17 cellular contexts compared by ENCODE assay signal in genomic region chr14:42513837-42514236, GRCh38.
"Had no signal": no experiment of that assay in that cellular context is flagged by ENCODE, and none has a peak within 500 bp of the region (broad histone marks: within the 10 kb centered on the region; RNA-seq: fewer than 3 reads in every experiment).

No MANE protein-coding gene starts in this region.

- H3K4me3 Mint-ChIP-seq: activated T-cell treated with anti-CD3 and anti-CD28 coated beads, Interleukin-2, amount 50 U/mL, for 24 hours; natural killer cell had no signal

- H3K4me3 ChIP-seq: breast epithelium, sigmoid colon, suprapubic skin, upper lobe of right lung had no signal

- ATAC-seq: left lobe of liver; natural killer cell; stimulated activated naive CD8-positive, alpha-beta T cell treated with anti-CD3 and anti-CD28 coated beads, Interleukin-15, Interleukin-2, amounts not matched to agents 100 U/mL and 50 U/mL, for 24 hours; upper lobe of right lung had no signal

- H3K9me3 ChIP-seq: breast epithelium, sigmoid colon, suprapubic skin, upper lobe of right lung had no signal

- DNase-seq: activated CD4-positive, alpha-beta T cell treated with anti-CD3 and anti-CD28 coated beads, Interleukin-2, amount 50 U/mL, for 4 hours; activated CD4-positive, CD25-positive, alpha-beta regulatory T cell treated with anti-CD3 and anti-CD28 coated beads, Interleukin-2, amount 50 U/mL, for 72 hours; activated effector memory CD4-positive, alpha-beta T cell treated with anti-CD3 and anti-CD28 coated beads, Interleukin-2, amount 50 U/mL, for 16 hours; activated T-cell treated with anti-CD3 and anti-CD28 coated beads, Interleukin-2, amount 50 U/mL, for 24 hours; aorta; dermis blood vessel endothelial cell; erythroblast; mammary epithelial cell; natural killer cell; sigmoid colon; stimulated activated CD4-positive, alpha-beta T cell treated with anti-CD3 and anti-CD28 coated beads, Interleukin-12 subunit alpha, Interleukin-12 subunit beta, amount 100 ng/mL, for 4 hours; stimulated activated naive CD8-positive, alpha-beta T cell treated with anti-CD3 and anti-CD28 coated beads, Interleukin-15, Interleukin-2, amounts not matched to agents 100 U/mL and 50 U/mL, for 24 hours; upper lobe of right lung had no signal

- H3K27ac Mint-ChIP-seq: activated T-cell treated with anti-CD3 and anti-CD28 coated beads, Interleukin-2, amount 50 U/mL, for 24 hours; natural killer cell had no signal

- FAIRE-seq: islet of Langerhans had no signal

- H3K27me3 ChIP-seq: breast epithelium, sigmoid colon, suprapubic skin, upper lobe of right lung had no signal

- H3K27ac ChIP-seq: breast epithelium, sigmoid colon, suprapubic skin, upper lobe of right lung had no signal

- H3K36me3 ChIP-seq: breast epithelium, sigmoid colon, suprapubic skin, upper lobe of right lung had no signal

- H3K4me1 Mint-ChIP-seq: natural killer cell had no signal

- H3K27me3 Mint-ChIP-seq: activated T-cell treated with anti-CD3 and anti-CD28 coated beads, Interleukin-2, amount 50 U/mL, for 24 hours had no signal

- H3K4me1 ChIP-seq: breast epithelium, sigmoid colon, suprapubic skin, upper lobe of right lung had no signal
